ENCODE assay signal across 16 cellular contexts in genomic region chr19:48274173-48274572, GRCh38. TPM values are rescaled to one million over a fixed set of nuclear protein-coding genes. Genes with fewer than 3 reads are reported as not detected.
"Had no signal": no experiment of that assay in that cellular context is flagged by ENCODE, and none has a peak within 500 bp of the region (broad histone marks: within the 10 kb centered on the region; RNA-seq: fewer than 3 reads in every experiment).

No MANE protein-coding gene starts in this region.

- H3K4me3 ChIP-seq: dorsolateral prefrontal cortex, transverse colon had no signal

- H3K36me3 ChIP-seq: neutrophil, transverse colon had no signal

- H3K27ac ChIP-seq: dorsolateral prefrontal cortex, foreskin keratinocyte, neutrophil, transverse colon had no signal

- ATAC-seq: activated CD8-positive, alpha-beta T cell treated with anti-CD3 and anti-CD28 coated beads for 36 hours; activated T-cell treated with anti-CD3 and anti-CD28 coated beads, Interleukin-2, amount 50 U/mL, for 4 hours; natural killer cell; stimulated activated naive B cell treated with anti-CD40 and anti-IgM and Interleukin-4, amounts not matched to agents 10 μg/mL and 1 μg/mL and 100 μg/mL, for 72 hours; T-helper 17 cell had no signal

- DNase-seq: activated CD4-positive, alpha-beta T cell treated with anti-CD3 and anti-CD28 coated beads for 48 hours; activated CD8-positive, alpha-beta T cell treated with anti-CD3 and anti-CD28 coated beads for 36 hours; activated effector memory CD4-positive, alpha-beta T cell treated with Interleukin-2 at 50 U/mL for 16 hours; activated T-cell treated with anti-CD3 and anti-CD28 coated beads, Interleukin-2, amount 50 U/mL, for 4 hours; endodermal cell; erythroblast; foreskin keratinocyte; glutamatergic neuron; natural killer cell; retina; stimulated activated CD4-positive, alpha-beta T cell treated with anti-CD3 and anti-CD28 coated beads, Interleukin-4, amount 100 ng/mL, for 1 hour; stimulated activated naive B cell treated with anti-CD40 and anti-IgM and Interleukin-4, amounts not matched to agents 10 μg/mL and 1 μg/mL and 100 μg/mL, for 72 hours; T-helper 17 cell; transverse colon had no signal

- H3K9me3 ChIP-seq: neutrophil, transverse colon had no signal

- H3K27me3 ChIP-seq: foreskin keratinocyte, neutrophil had no signal

RNA-seq across cellular contexts. Expression of gene ZNF114, which starts 4.3 kb away (rescaled TPM):
- total RNA-seq: natural killer cell, T-helper 17 cell, transverse colon had no signal
